8 cellular contexts compared by ENCODE assay signal in the genomic region with DNA sequence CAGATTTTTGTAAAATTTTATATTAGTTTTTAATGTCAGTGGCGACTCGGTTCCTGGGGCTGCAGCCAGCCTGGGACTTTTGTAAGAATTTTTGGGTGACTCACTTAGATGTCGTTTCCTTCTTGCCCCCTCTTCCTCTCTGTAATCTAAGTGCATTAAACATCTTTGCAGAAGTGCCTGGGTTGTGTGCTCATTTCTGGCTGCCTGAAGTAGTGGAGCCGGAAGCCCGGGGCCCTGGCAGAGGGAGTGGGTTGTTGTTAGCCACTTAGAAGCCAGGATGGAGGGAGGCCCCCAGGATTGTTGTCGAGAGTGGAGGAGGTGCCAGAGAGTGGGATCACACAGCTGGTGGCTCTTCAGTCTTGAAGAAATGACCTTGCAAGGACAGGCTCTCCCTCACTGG. TPM values are rescaled to one million over a fixed set of nuclear protein-coding genes. Genes with fewer than 3 reads are reported as not detected.
DNase-seq lines count a peak whose midpoint lies in the region; ATAC-seq and TF ChIP-seq lines count a peak whose summit lies in the region.

No MANE protein-coding gene starts in this region.

- RAD21 ChIA-PET in HCT116 (lab: Charles Lee; ENCODE audit: low non-redundant PET in 1 of 2, low total read pairs in 2 of 2, uncharacterized antibody in 2 of 2, unreplicated experiment in 2 of 2), result no interaction called here

- peak overlapping the region; percentile 61 for H3K4me2 ChIP-seq in HCT116 (ENCODE audit: low read length)

- H3K4me3 ChIP-seq in HCT116 (replicated peaks in 1 of 2; ENCODE audit: low read depth in 1 of 2, low read length in 2 of 2) (no peak overlapping the region), fibroblast of villous mesenchyme (ENCODE audit: low read depth, low read length) (no peak overlapping the region), skeletal muscle tissue (ENCODE audit: low read length in 3 of 3) (peak overlapping the region in 2 of 3 donors; percentile 24 to 49)

- intact Hi-C loops in HCT116 (cut with micrococcal nuclease), result no loop called here
- intact Hi-C loops in activated B cell treated with CpG ODN at 0.5 μM for 24 hours (cut with micrococcal nuclease), result no loop called here

- peaks cover 53 to 80% of the 10 kb centered on the region in 2 experiments for H3K4me1 ChIP-seq in HCT116 (ENCODE audit: control insufficient read depth in 1 of 2, insufficient read depth in 2 of 2, low read length in 2 of 2)
- peaks cover 46 to 63% (median 49%) of the 10 kb centered on the region in 3 donors for H3K4me1 ChIP-seq in skeletal muscle tissue (ENCODE audit: control insufficient read depth in 3 of 3, insufficient read depth in 3 of 3, low read length in 3 of 3)

- H3K9me3 ChIP-seq in HCT116 (ENCODE audit: control insufficient read depth in 1 of 2, insufficient read depth in 1 of 2, low read depth in 1 of 2, low read length in 2 of 2) (no peaks in the 10 kb centered on the region), skeletal muscle tissue (ENCODE audit: control insufficient read depth in 3 of 3, low read length in 3 of 3) (no peaks in the 10 kb centered on the region)

- H3K27me3 ChIP-seq in HCT116 (ENCODE audit: insufficient read depth, low read length), result no peaks in the 10 kb centered on the region
- no peaks in the 10 kb centered on the region for H3K27me3 ChIP-seq in skeletal muscle tissue (ENCODE audit: control insufficient read depth in 3 of 3, insufficient read depth in 3 of 3, low read length in 3 of 3)

- H3K4me1 Mint-ChIP-seq in activated B cell treated with CpG ODN at 0.5 μM for 24 hours, result peaks cover 21% of the 10 kb centered on the region

- no peaks in the 10 kb centered on the region for H4K20me1 ChIP-seq in HCT116 (ENCODE audit: insufficient read depth)

- H3K27me3 Mint-ChIP-seq in activated B cell treated with CpG ODN at 0.5 μM for 24 hours, result no peaks in the 10 kb centered on the region

- H3K9me2 ChIP-seq in HCT116 (ENCODE audit: insufficient read depth), result no peaks in the 10 kb centered on the region

- no peak for TF ChIP-seq CTCF in HCT116 (IDR thresholded peaks at IDR 0.05 in 2 of 3, conservative IDR thresholded peaks at IDR 0.05 in 1 of 3; ENCODE audit: borderline replicate concordance in 1 of 3, insufficient read depth in 1 of 3, low read depth in 2 of 3, low read length in 2 of 3)
- no peak for TF ChIP-seq CTCF in activated B cell treated with CpG ODN at 0.5 μM for 24 hours (IDR thresholded peaks at IDR 0.05)
- no peak for TF ChIP-seq CTCF in fibroblast of villous mesenchyme (IDR thresholded peaks at IDR 0.05; ENCODE audit: insufficient read depth, low read depth, low read length)

- ATAC-seq in HCT116 (no peak), activated B cell treated with CpG ODN at 0.5 μM for 24 hours (ENCODE audit: low read depth) (peak; percentile 50), HG03520 (IDR thresholded peaks at IDR 0.05; ENCODE audit: unreplicated experiment) (no peak)

- TF ChIP-seq RAD21 in HCT116 (IDR thresholded peaks at IDR 0.05; ENCODE audit: low read depth), result no peak

- peak overlapping the region; percentile 47 for H3K27ac Mint-ChIP-seq in activated B cell treated with CpG ODN at 0.5 μM for 24 hours

- H3K9ac ChIP-seq in HCT116 (ENCODE audit: low read length) (peak overlapping the region; percentile 27), skeletal muscle tissue (ENCODE audit: low read depth in 1 of 3, low read length in 3 of 3) (peak overlapping the region; percentile 71 to 87 (median 83))

- TF ChIP-seq POLR2A in HCT116 (IDR thresholded peaks at IDR 0.05; ENCODE audit: borderline replicate concordance, extremely low read depth, insufficient read depth, insufficient read length), result no peak

- DNase-seq in HCT116 (ENCODE audit: low read depth, low spot score) (no peak), activated B cell treated with CpG ODN at 0.5 μM for 24 hours (no peak), fibroblast of villous mesenchyme (ENCODE audit: low read depth) (peak; percentile 70), NCI-H2171 (lab: John Stamatoyannopoulos, UW) (no peak), NCI-H510A (lab: John Stamatoyannopoulos, UW) (no peak), DMS 273 (lab: John Stamatoyannopoulos, UW; ENCODE audit: unreplicated experiment) (no peak)

- BruUV-seq in HCT116 (replicated peaks; lab: Mats Ljungman, UMichigan), result no TSS peak

- peaks cover 14% of the 10 kb centered on the region for H3K36me3 Mint-ChIP-seq in activated B cell treated with CpG ODN at 0.5 μM for 24 hours (ENCODE audit: low read depth)

- CTCF ChIA-PET in HCT116 (lab: Charles Lee), result no interaction called here
- CTCF ChIA-PET in activated B cell treated with CpG ODN at 0.5 μM for 24 hours (lab: Charles Lee), result no interaction called here

- H3K36me3 ChIP-seq in HCT116 (ENCODE audit: control insufficient read depth in 1 of 2, insufficient read depth in 2 of 2, low read length in 2 of 2) (no peaks in the 10 kb centered on the region), skeletal muscle tissue (ENCODE audit: control insufficient read depth in 3 of 3, insufficient read depth in 3 of 3, low read length in 3 of 3) (peaks cover 0 to 5% (median 3%) of the 10 kb centered on the region in 3 donors)

- H3K79me2 ChIP-seq in HCT116 (ENCODE audit: insufficient read depth, low read length), result no peaks in the 10 kb centered on the region

- H3K27ac ChIP-seq in HCT116 (ENCODE audit: low read depth, low read length), result no peak overlapping the region
- H3K27ac ChIP-seq in skeletal muscle tissue (ENCODE audit: low read depth, low read length), result peak overlapping the region; percentile 87

- no peak overlapping the region for H3K4me3 Mint-ChIP-seq in activated B cell treated with CpG ODN at 0.5 μM for 24 hours

- no peaks in the 10 kb centered on the region for H3K9me3 Mint-ChIP-seq in activated B cell treated with CpG ODN at 0.5 μM for 24 hours

- POLR2A ChIA-PET in HCT116 (lab: Charles Lee) (no interaction called here), activated B cell treated with CpG ODN at 0.5 μM for 24 hours (lab: Charles Lee) (interaction anchor here (1.1 kb wide), 1 partner anchor 9 kb away, joined by 3 read pairs; no protein-coding TSS in a partner anchor)

- H2AFZ ChIP-seq in HCT116 (ENCODE audit: low read depth, low read length, poor library complexity, severe bottlenecking), result no peak overlapping the region

TF ChIP-seq in HCT116, 20 proteins besides CTCF, POLR2A, EP300 and RAD21:
- no peak for TF ChIP-seq EGR1 (IDR thresholded peaks at IDR 0.05; ENCODE audit: low read depth)
- TF ChIP-seq EZH2 (IDR thresholded peaks at IDR 0.05), result no peak
- no peak for TF ChIP-seq CEBPB (IDR thresholded peaks at IDR 0.05; ENCODE audit: low read depth)
- TF ChIP-seq, protein P1, sequence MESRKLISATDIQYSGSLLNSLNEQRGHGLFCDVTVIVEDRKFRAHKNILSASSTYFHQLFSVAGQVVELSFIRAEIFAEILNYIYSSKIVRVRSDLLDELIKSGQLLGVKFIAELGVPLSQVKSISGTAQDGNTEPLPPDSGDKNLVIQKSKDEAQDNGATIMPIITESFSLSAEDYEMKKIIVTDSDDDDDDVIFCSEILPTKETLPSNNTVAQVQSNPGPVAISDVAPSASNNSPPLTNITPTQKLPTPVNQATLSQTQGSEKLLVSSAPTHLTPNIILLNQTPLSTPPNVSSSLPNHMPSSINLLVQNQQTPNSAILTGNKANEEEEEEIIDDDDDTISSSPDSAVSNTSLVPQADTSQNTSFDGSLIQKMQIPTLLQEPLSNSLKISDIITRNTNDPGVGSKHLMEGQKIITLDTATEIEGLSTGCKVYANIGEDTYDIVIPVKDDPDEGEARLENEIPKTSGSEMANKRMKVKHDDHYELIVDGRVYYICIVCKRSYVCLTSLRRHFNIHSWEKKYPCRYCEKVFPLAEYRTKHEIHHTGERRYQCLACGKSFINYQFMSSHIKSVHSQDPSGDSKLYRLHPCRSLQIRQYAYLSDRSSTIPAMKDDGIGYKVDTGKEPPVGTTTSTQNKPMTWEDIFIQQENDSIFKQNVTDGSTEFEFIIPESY (IDR thresholded peaks at IDR 0.05; ENCODE audit: extremely low read depth, insufficient replicate concordance, low read length), result no peak
- no peak for TF ChIP-seq SRF (IDR thresholded peaks at IDR 0.05; ENCODE audit: low read depth)
- TF ChIP-seq YY1 (IDR thresholded peaks at IDR 0.05; ENCODE audit: extremely low read depth, insufficient replicate concordance, low read depth, low read length), result no peak

RNA-seq across cellular contexts. Expression of a gene that starts 11.0 kb away (rescaled TPM):
- total RNA-seq in HCT116 (2021; ENCODE audit: unreplicated experiment) (91.6 TPM), activated B cell treated with CpG ODN at 0.5 μM for 24 hours (48.2 and 52.5 TPM in 2 replicates), fibroblast of villous mesenchyme (116 and 119 TPM in 2 replicates), skeletal muscle tissue (44.4 TPM)
- polyA plus RNA-seq in HCT116 (2012), result 131 and 143 TPM in 2 replicates

Comparison
In these comparisons a context has a peak if more than half of its experiments do, and no peak if none do; other contexts are left out.
1. H3K4me3 ChIP-seq: peak in skeletal muscle tissue (2 of 3); none in HCT116 (0 of 2) and fibroblast of villous mesenchyme (single experiment).